ENCODE assay signal across 3 cellular contexts in genomic region chr9:40951876-40952494, GRCh38.
A peak's percentile ranks its signal among the peaks of the same experiment; 100 is the strongest.
TF ChIP-seq lines count a peak whose summit lies in the region.

No MANE protein-coding gene starts in this region.

TF ChIP-seq in HEK293T, 16 proteins besides CTCF, POLR2A, EP300 and RAD21:
- TF ChIP-seq TARDBP (IDR thresholded peaks at IDR 0.05) (peak; percentile 38; the same call in 1 of the 2 replicates), CTBP1 (IDR thresholded peaks at IDR 0.05; ENCODE audit: borderline replicate concordance) (0 out of 2 replicates have a peak, but pooled peaks have one; percentile 16)

TF ChIP-seq in WTC11, 78 proteins besides CTCF, POLR2A, EP300 and RAD21:
- TF ChIP-seq ZNF423 (CRISPR knock-in tag; IDR thresholded peaks at IDR 0.05): peak; percentile 25; the same call in 1 of the 2 replicates
TF ChIP-seq in WTC11: peak in this region for 1; not testable (repeated sequence) for 77.

TF ChIP-seq in HepG2, 621 proteins besides CTCF, POLR2A, EP300 and RAD21:
- 0 out of 2 replicates have a peak, but pooled peaks have one; percentile 42 for TF ChIP-seq ZNF280B (CRISPR knock-in tag; IDR thresholded peaks at IDR 0.05; ENCODE audit: borderline replicate concordance)
